Comparison of ENCODE assay signal across 15 cellular contexts in the genomic region with DNA sequence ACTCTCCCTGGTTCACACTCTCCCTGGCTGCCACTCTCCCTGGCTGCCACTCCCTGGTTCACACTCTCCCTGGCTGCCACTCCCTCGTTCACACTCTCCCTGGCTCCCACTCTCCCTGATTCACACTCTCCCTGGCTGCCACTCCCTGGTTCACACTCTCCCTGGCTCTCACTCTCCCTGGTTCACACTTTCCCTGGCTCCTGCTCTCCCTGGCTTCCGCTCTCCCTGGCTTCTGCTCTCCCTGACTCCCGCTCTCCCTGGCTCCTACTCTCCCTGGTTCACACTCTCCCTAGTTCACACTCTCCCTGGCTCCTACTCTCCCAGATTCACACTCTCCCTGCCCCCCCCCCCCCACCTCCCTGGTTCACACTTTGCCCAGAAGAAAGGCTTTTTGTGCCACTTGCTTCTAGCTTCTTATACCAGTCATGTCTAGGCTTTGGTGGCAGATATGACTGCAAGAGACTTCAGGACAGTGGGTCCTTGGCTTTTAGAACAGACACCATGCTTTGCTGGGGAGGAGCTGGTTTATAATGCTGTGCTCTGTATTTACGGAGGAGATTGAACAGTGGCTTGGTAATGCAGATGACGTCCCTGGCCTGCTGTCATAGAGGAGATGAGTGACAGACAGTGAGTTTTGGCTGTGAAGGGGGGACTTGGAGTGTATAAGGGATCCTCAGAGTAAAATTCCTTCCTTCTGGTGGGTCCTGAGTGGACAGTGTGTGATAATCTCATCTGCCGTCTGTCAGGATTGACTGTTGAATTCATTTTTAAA.
"Had no signal": no experiment of that assay in that cellular context is flagged by ENCODE, and none has a peak within 500 bp of the region (broad histone marks: within the 10 kb centered on the region; RNA-seq: fewer than 3 reads in every experiment).

No MANE protein-coding gene starts in this region.

- H3K4me1 ChIP-seq: breast epithelium, prostate gland, thyroid gland, uterus had no signal

- H3K27me3 ChIP-seq: breast epithelium, thyroid gland, uterus had no signal

- H3K9me3 Mint-ChIP-seq: immature natural killer cell had no signal

- H3K4me1 Mint-ChIP-seq: nephron had no signal

- H3K27ac ChIP-seq: breast epithelium, prostate gland, thyroid gland, uterus had no signal

- H3K4me2 ChIP-seq: SK-N-SH had no signal

- H3K36me3 ChIP-seq: breast epithelium, prostate gland, thyroid gland, uterus had no signal

- H3K27me3 Mint-ChIP-seq: activated naive CD8-positive, alpha-beta T cell treated with anti-CD3 and anti-CD28 coated beads for 36 hours had no signal

- H3K4me3 Mint-ChIP-seq: activated naive CD8-positive, alpha-beta T cell treated with anti-CD3 and anti-CD28 coated beads for 36 hours; immature natural killer cell; nephron had no signal

- DNase-seq: activated CD4-positive, alpha-beta T cell treated with anti-CD3 and anti-CD28 coated beads, Interleukin-2, amount 50 U/mL, for 1 hour; activated gamma-delta T cell; activated naive CD8-positive, alpha-beta T cell treated with anti-CD3 and anti-CD28 coated beads for 36 hours; anterior cingulate cortex; immature natural killer cell; mammary epithelial cell; occipital lobe; SK-N-SH; stimulated activated CD4-positive, alpha-beta T cell treated with anti-CD3 and anti-CD28 coated beads, Interleukin-4, amount 100 ng/mL, for 1 hour; stimulated activated CD8-positive, alpha-beta memory T cell treated with anti-CD3 and anti-CD28 coated beads, Interleukin-4, amount 100 ng/mL, for 48 hours; thyroid gland; uterus had no signal

- H3K4me3 ChIP-seq: breast epithelium, prostate gland, thyroid gland, uterus had no signal

- H3K9ac ChIP-seq: SK-N-SH had no signal

- H3K27ac Mint-ChIP-seq: activated naive CD8-positive, alpha-beta T cell treated with anti-CD3 and anti-CD28 coated beads for 36 hours; nephron had no signal

- H3K9me3 ChIP-seq: breast epithelium, prostate gland, SK-N-SH, thyroid gland, uterus had no signal
